In genomic region chr1:108877324-108877812, GRCh38 we compare ENCODE assay signal across 8 cellular contexts. TPM values are rescaled to one million over a fixed set of nuclear protein-coding genes. Genes with fewer than 3 reads are reported as not detected.
DNase-seq lines count a peak whose midpoint lies in the region; ATAC-seq and TF ChIP-seq lines count a peak whose summit lies in the region.

No MANE protein-coding gene starts in this region.

- DNase-seq in NCI-H1105 treated with DMSO at 0.1 percent for 48 hours (lab: John Stamatoyannopoulos, UW) (peak; percentile 39), NCI-H1105 (lab: John Stamatoyannopoulos, UW) (no peak), KBM-7 (peak; percentile 53), adrenal gland (peak in 4 of 7 donors; percentile 16 to 28 (median 24)), NCI-H2029 (lab: John Stamatoyannopoulos, UW) (no peak)

- in situ Hi-C loops in KBM-7 (cut with MboI; ENCODE audit: low pct_unique_long_range_greater_than_20kb, low sequenced_read_pairs), result no loop called here

- H3K27me3 ChIP-seq in adrenal gland (no peaks in the 10 kb centered on the region), iPS-18a (ENCODE audit: control insufficient read depth, insufficient read depth, low read length) (peaks cover 14% of the 10 kb centered on the region), skeletal muscle tissue (ENCODE audit: control insufficient read depth in 3 of 3, insufficient read depth in 3 of 3, low read length in 3 of 3) (no peaks in the 10 kb centered on the region)

- peak overlapping the region; percentile 43 for H3K9ac ChIP-seq in iPS-18a (ENCODE audit: low read length)
- peak overlapping the region; percentile 75 to 88 (median 83) for H3K9ac ChIP-seq in skeletal muscle tissue (ENCODE audit: low read depth in 1 of 3, low read length in 3 of 3)

- H3K27ac ChIP-seq in adrenal gland (peak overlapping the region in 3 of 5 donors; percentile 6 to 59 (median 55)), iPS-18a (ENCODE audit: low read length) (no peak overlapping the region), skeletal muscle tissue (ENCODE audit: low read depth, low read length) (peak overlapping the region; percentile 78)

- no peak for ATAC-seq in HG03159 (IDR thresholded peaks at IDR 0.05; ENCODE audit: unreplicated experiment)

- H3K9me3 ChIP-seq in adrenal gland (replicated peaks in 1 of 3), result no peaks in the 10 kb centered on the region
- H3K9me3 ChIP-seq in iPS-18a (ENCODE audit: control insufficient read depth, low read depth, low read length), result no peaks in the 10 kb centered on the region
- no peaks in the 10 kb centered on the region for H3K9me3 ChIP-seq in skeletal muscle tissue (ENCODE audit: control insufficient read depth in 3 of 3, low read length in 3 of 3)

- peak overlapping the region; percentile 59 to 82 (median 67) for H3K4me3 ChIP-seq in adrenal gland
- H3K4me3 ChIP-seq in iPS-18a (ENCODE audit: low read length), result peak overlapping the region; percentile 61
- H3K4me3 ChIP-seq in skeletal muscle tissue (ENCODE audit: low read length in 3 of 3), result peak overlapping the region; percentile 82 to 92 (median 84)

- 0 to 2% (median 1%) methylated on average over 22 of the region's 22 CpGs for WGBS in adrenal gland, 4 donors

- peaks cover 0 to 11% of the 10 kb centered on the region in 2 donors for H3K4me1 ChIP-seq in adrenal gland (replicated peaks in 1 of 2)
- H3K4me1 ChIP-seq in iPS-18a (ENCODE audit: control insufficient read depth, low read depth, low read length), result peaks cover 7% of the 10 kb centered on the region
- H3K4me1 ChIP-seq in skeletal muscle tissue (ENCODE audit: control insufficient read depth in 3 of 3, insufficient read depth in 3 of 3, low read length in 3 of 3), result peaks cover 5 to 8% (median 7%) of the 10 kb centered on the region in 3 donors

- intact Hi-C loops in adrenal gland (cut with DNase I), result no loop called here

- no peak for TF ChIP-seq CTCF in adrenal gland (IDR thresholded peaks at IDR 0.05)

- no peak for TF ChIP-seq POLR2A in adrenal gland (IDR thresholded peaks at IDR 0.05)

- H3K36me3 ChIP-seq in adrenal gland (replicated peaks in 1 of 2) (no peaks in the 10 kb centered on the region), iPS-18a (ENCODE audit: control insufficient read depth, low read depth, low read length) (no peaks in the 10 kb centered on the region), skeletal muscle tissue (ENCODE audit: control insufficient read depth in 3 of 3, insufficient read depth in 3 of 3, low read length in 3 of 3) (no peaks in the 10 kb centered on the region)

RNA-seq across cellular contexts. Expression of gene GPSM2, which starts 0.6 kb away (rescaled TPM):
- total RNA-seq in adrenal gland (10 to 100 TPM in 3 of 8 donors, 1 to 10 TPM in 5; 1.9 to 22.9 (median 6.9) TPM), skeletal muscle tissue (67.3 TPM)
- 1 to 10 TPM; 1.4 to 4.3 (median 3.7) TPM for polyA plus RNA-seq in adrenal gland

RNA-seq across cellular contexts. Expression of gene AKNAD1, which starts 20.5 kb away (rescaled TPM):
- total RNA-seq in adrenal gland (1 to 10 TPM in 4 of 8 donors, under 1 TPM in 2, not detected in 2; 0.46 to 2.6 (median 1.3) TPM), skeletal muscle tissue (under 0.01 TPM)
- 1 to 10 TPM in 2 of 3 donors, under 1 TPM in 1; 0.35 to 8.5 (median 3.3) TPM for polyA plus RNA-seq in adrenal gland

Comparison
In these comparisons a context has a peak if more than half of its experiments do, and no peak if none do; other contexts are left out.
1. DNase-seq: peak in NCI-H1105 treated with DMSO at 0.1 percent for 48 hours (single experiment), KBM-7 (single experiment) and adrenal gland (4 of 7); none in NCI-H1105 (single experiment) and NCI-H2029 (single experiment).
2. Peak in every context shown above with its lines, with median percentiles within 50 percentile points of each other: H3K4me3 ChIP-seq.